Comparison of ENCODE assay signal across 1 cellular context in genomic region chr5:76294573-76294972, GRCh38.
A peak's percentile ranks its signal among the peaks of the same experiment; 100 is the strongest.
TF ChIP-seq lines count a peak whose summit lies in the region.

No MANE protein-coding gene starts in this region.

TF ChIP-seq in GM12878, 131 proteins besides CTCF, POLR2A, EP300 and RAD21 (continued from another document):
- peak; percentile 64; the same call in 1 of the 2 replicates for TF ChIP-seq ZNF687 (IDR thresholded peaks at IDR 0.05)
- 0 out of 2 replicates have a peak, but pooled peaks have one; percentile 17 for TF ChIP-seq RUNX3 (IDR thresholded peaks at IDR 0.05; ENCODE audit: low read length)
- peak; percentile 22 for TF ChIP-seq MEF2B (IDR thresholded peaks at IDR 0.05; ENCODE audit: partially characterized antibody, poor library complexity, severe bottlenecking)
- 0 out of 2 replicates have a peak, but pooled peaks have one; percentile 25 for TF ChIP-seq RELB (IDR thresholded peaks at IDR 0.05; ENCODE audit: low read depth)
- TF ChIP-seq ESRRA (IDR thresholded peaks at IDR 0.05; ENCODE audit: low read length), result no peak
- peak; percentile 57 to 58; a peak in 2 of 4 replicates for TF ChIP-seq IKZF2 (IDR thresholded peaks at IDR 0.05)
- TF ChIP-seq CHD2 (IDR thresholded peaks at IDR 0.05; ENCODE audit: borderline replicate concordance, low read depth, low read length), result no peak
- no peak for TF ChIP-seq CEBPB (IDR thresholded peaks at IDR 0.05; ENCODE audit: borderline replicate concordance in 1 of 2, low read depth in 2 of 2, low read length in 2 of 2)
- peak; percentile 22; the same call in 1 of the 2 replicates for TF ChIP-seq MTA2 (IDR thresholded peaks at IDR 0.05; ENCODE audit: low read depth)
